6 cellular contexts compared by ENCODE assay signal in genomic region chr18:77776104-77776503, GRCh38.
"Had no signal": no experiment of that assay in that cellular context is flagged by ENCODE, and none has a peak within 500 bp of the region (broad histone marks: within the 10 kb centered on the region; RNA-seq: fewer than 3 reads in every experiment).

No MANE protein-coding gene starts in this region.

- DNase-seq: H9, HCEC 1CT, IMR-90, KBM-7 had no signal

- H3K27ac Mint-ChIP-seq: GM23338, H9 had no signal

- H3K4me1 Mint-ChIP-seq: GM23338, H9 had no signal

- H3K9ac ChIP-seq: KMS-11 had no signal

- H3K27ac ChIP-seq: KMS-11 had no signal

- H3K4me3 ChIP-seq: GM23338 had no signal

- H3K9me3 Mint-ChIP-seq: H9 had no signal

- H3K4me2 ChIP-seq: GM23338, KMS-11 had no signal

- H3K4me3 Mint-ChIP-seq: GM23338, H9 had no signal

- H2AFZ ChIP-seq: GM23338 had no signal
